Comparison of ENCODE assay signal across 10 cellular contexts in genomic region chr1:28111157-28111556, GRCh38. TPM values are rescaled to one million over a fixed set of nuclear protein-coding genes. Genes with fewer than 3 reads are reported as not detected.
A peak's percentile ranks its signal among the peaks of the same experiment; 100 is the strongest.
DNase-seq lines count a peak whose midpoint lies in the region; ATAC-seq and TF ChIP-seq lines count a peak whose summit lies in the region.
"Had no signal": no experiment of that assay in that cellular context is flagged by ENCODE, and none has a peak within 500 bp of the region (broad histone marks: within the 10 kb centered on the region; RNA-seq: fewer than 3 reads in every experiment).

No MANE protein-coding gene starts in this region.

- TF ChIP-seq CTCF in uterus (IDR thresholded peaks at IDR 0.05), result no peak

- peak; percentile 61 for ATAC-seq in HG03378 (IDR thresholded peaks at IDR 0.05; ENCODE audit: unreplicated experiment)
- peak; percentile 85 for ATAC-seq in left colon
- no peak for ATAC-seq in GM18861 (IDR thresholded peaks at IDR 0.05; ENCODE audit: unreplicated experiment)

- H3K36me3 Mint-ChIP-seq in T-helper 1 cell treated with Interleukin-12 subunit alpha and Interleukin-12 subunit beta and Interleukin-4 antibody, amounts not matched to agents 30 μg/mL and 1 μg/mL, for 36 hours (ENCODE audit: low read depth), result peaks cover 5% of the 10 kb centered on the region
- H3K36me3 Mint-ChIP-seq: CD4-positive, alpha-beta memory T cell had no signal

- no peaks in the 10 kb centered on the region for H3K9me3 Mint-ChIP-seq in T-helper 1 cell treated with Interleukin-12 subunit alpha and Interleukin-12 subunit beta and Interleukin-4 antibody, amounts not matched to agents 30 μg/mL and 1 μg/mL, for 36 hours
- H3K9me3 Mint-ChIP-seq: CD4-positive, alpha-beta memory T cell had no signal

- H3K4me3 Mint-ChIP-seq in T-helper 1 cell treated with Interleukin-12 subunit alpha and Interleukin-12 subunit beta and Interleukin-4 antibody, amounts not matched to agents 30 μg/mL and 1 μg/mL, for 36 hours, result no peak overlapping the region
- H3K4me3 Mint-ChIP-seq: CD4-positive, alpha-beta memory T cell had no signal

- H3K4me1 ChIP-seq in uterus, result no peaks in the 10 kb centered on the region

- H3K27ac Mint-ChIP-seq in T-helper 1 cell treated with Interleukin-12 subunit alpha and Interleukin-12 subunit beta and Interleukin-4 antibody, amounts not matched to agents 30 μg/mL and 1 μg/mL, for 36 hours, result peak overlapping the region; percentile 81
- H3K27ac Mint-ChIP-seq: CD4-positive, alpha-beta memory T cell had no signal

- H3K27me3 ChIP-seq in uterus, result no peaks in the 10 kb centered on the region

- H3K9me3 ChIP-seq in uterus, result no peaks in the 10 kb centered on the region

- H3K4me1 Mint-ChIP-seq in T-helper 1 cell treated with Interleukin-12 subunit alpha and Interleukin-12 subunit beta and Interleukin-4 antibody, amounts not matched to agents 30 μg/mL and 1 μg/mL, for 36 hours (ENCODE audit: low read depth), result peaks cover 25% of the 10 kb centered on the region

- no peaks in the 10 kb centered on the region for H3K36me3 ChIP-seq in uterus

- DNase-seq in Daoy (ENCODE audit: low read depth), result peak; percentile 17
- DNase-seq in left colon, result no peak
- no peak for DNase-seq in GM03348 (ENCODE audit: low spot score)
- no peak for DNase-seq in activated CD4-positive, CD25-positive, alpha-beta regulatory T cell treated with anti-CD3 and anti-CD28 coated beads, Interleukin-2, amount 50 U/mL, for 72 hours
- no peak for DNase-seq in uterus
- DNase-seq: caudate nucleus; CD4-positive, alpha-beta memory T cell had no signal

- intact Hi-C loops in left colon (cut with DNase I, micrococcal nuclease), result no loop called here
- intact Hi-C loops in uterus (cut with DNase I; ENCODE audit: low total_unique reads), result no loop called here

- H3K4me3 ChIP-seq in uterus, result no peak overlapping the region

- no peak for TF ChIP-seq POLR2A in uterus (IDR thresholded peaks at IDR 0.05)

- H3K27ac ChIP-seq in uterus, result no peak overlapping the region

- no peaks in the 10 kb centered on the region for H3K27me3 Mint-ChIP-seq in T-helper 1 cell treated with Interleukin-12 subunit alpha and Interleukin-12 subunit beta and Interleukin-4 antibody, amounts not matched to agents 30 μg/mL and 1 μg/mL, for 36 hours (ENCODE audit: low read depth)
- H3K27me3 Mint-ChIP-seq: CD4-positive, alpha-beta memory T cell had no signal

RNA-seq across cellular contexts. Expression of gene EYA3, which starts 22.7 kb away (rescaled TPM):
- 17.6 and 20.5 TPM in 2 replicates for total RNA-seq in Daoy (2014; rRNA removed; shearing (Covaris generic))
- total RNA-seq in left colon (10 to 100 TPM; 22.9 to 23.5 TPM), uterus (10 to 100 TPM in 3 of 4 donors, 1 to 10 TPM in 1; 7.2 to 30.4 (median 13.1) TPM)
